In the genomic region with DNA sequence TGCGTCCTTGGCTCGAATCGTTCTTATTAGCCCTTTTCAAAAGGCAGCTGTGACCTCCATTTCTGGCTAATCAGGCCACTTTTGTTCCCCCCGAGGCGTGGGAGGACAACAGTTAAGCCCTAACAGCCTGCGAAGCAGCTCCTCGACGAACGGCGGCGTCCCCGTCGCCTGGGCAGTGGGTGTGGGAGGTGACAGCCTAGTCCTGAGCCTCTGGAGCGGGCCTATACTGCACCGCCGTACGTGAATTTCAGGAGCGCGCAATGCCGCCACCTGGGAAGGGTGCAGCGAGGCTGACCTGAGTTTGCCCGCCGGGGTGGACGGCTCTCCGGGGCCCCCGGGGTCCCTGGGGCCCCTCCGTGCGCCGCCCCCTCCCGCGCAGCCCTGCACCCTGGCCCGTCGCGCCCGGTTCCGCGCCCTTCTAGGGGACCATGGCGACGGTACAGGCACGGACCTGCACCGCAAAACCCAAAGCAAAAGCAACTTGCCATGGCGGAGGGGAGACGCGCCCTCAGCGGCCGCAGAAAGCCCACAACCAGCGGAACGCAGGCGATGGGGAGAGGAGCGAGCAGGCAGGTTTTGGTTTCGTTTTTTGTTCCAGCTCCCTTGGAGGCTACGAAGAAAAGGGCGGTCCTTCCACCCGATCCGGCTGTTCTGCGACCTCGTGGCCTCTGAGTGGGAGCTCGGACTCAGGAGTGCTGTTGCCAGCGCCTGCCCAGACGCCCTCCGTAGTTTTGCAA, we compare ENCODE assay signal across 8 cellular contexts. TPM values are rescaled to one million over a fixed set of nuclear protein-coding genes. Genes with fewer than 3 reads are reported as not detected.
A peak's percentile ranks its signal among the peaks of the same experiment; 100 is the strongest.
DNase-seq lines count a peak whose midpoint lies in the region; ATAC-seq and TF ChIP-seq lines count a peak whose summit lies in the region.

A gene (minus strand): TSS at position 624 of the 737 bp plus-strand sequence. CDS start 136 bp downstream, at position 488.

- peaks cover 39 to 40% (median 39%) of the 10 kb centered on the region in 3 donors for H3K4me1 Mint-ChIP-seq in T-cell

- H3K4me1 ChIP-seq in prostate gland (replicated peaks) (no peaks in the 10 kb centered on the region), urinary bladder (ENCODE audit: insufficient read depth) (no peaks in the 10 kb centered on the region)

- no peak for TF ChIP-seq CTCF in GM12864 (IDR thresholded peaks at IDR 0.05; ENCODE audit: low read depth, low read length, missing control alignments)
- peak in 2 of 4 experiments; percentile 3 to 11 for TF ChIP-seq CTCF in prostate gland (IDR thresholded peaks at IDR 0.05)

- under 1% methylated on average over 43 of the region's 61 CpGs for WGBS in prostate gland
- WGBS in urinary bladder = under 1% methylated on average over 61 of the region's 61 CpGs

- H3K27ac ChIP-seq in prostate gland (peak within 1 kb of the TSS; percentile 87 to 94), urinary bladder (ENCODE audit: low read depth) (peak within 1 kb of the TSS; percentile 94)

- H3K4me3 Mint-ChIP-seq in T-cell = peak within 1 kb of the TSS; percentile 92 to 98 (median 93)

- no peaks in the 10 kb centered on the region for H3K27me3 ChIP-seq in prostate gland (replicated peaks; ENCODE audit: insufficient read depth)

- no peaks in the 10 kb centered on the region for H3K9me3 Mint-ChIP-seq in T-cell

- H3K27ac Mint-ChIP-seq in T-cell = peak within 1 kb of the TSS; percentile 97 to 100

- no peaks in the 10 kb centered on the region for H3K27me3 Mint-ChIP-seq in T-cell

- POLR2A ChIA-PET in T-cell (lab: Charles Lee) = interaction anchor here (0.6 to 1.1 kb wide), 4 partner anchors 9 to 471 kb away, joined by 3 to 6 read pairs (median 4); a partner anchor contains a TSS

- peak; percentile 88 for ATAC-seq in HG02610 (IDR thresholded peaks at IDR 0.05; ENCODE audit: unreplicated experiment)
- peak; percentile 89 to 92 (median 90) for ATAC-seq in T-cell (replicated peaks in 1 of 4)
- ATAC-seq in left ventricle myocardium superior = peak; percentile 97

- intact Hi-C loops in left ventricle myocardium superior (cut with micrococcal nuclease) (no loop called here), prostate gland (cut with DNase I) (loop anchor here (10.0 kb wide), 1 partner anchor 153 kb away; no protein-coding TSS in a partner anchor)

- DNase-seq in GM12864 (ENCODE audit: low read depth) (peak; percentile 85), NCI-H1092 treated with DMSO at 0.1 percent for 48 hours (lab: John Stamatoyannopoulos, UW) (peak; percentile 71), T-cell (peak; percentile 62 to 86 (median 77)), amniotic stem cell (lab: John Stamatoyannopoulos, UW) (peak; percentile 85), left ventricle myocardium superior (peak; percentile 88), prostate gland (ENCODE audit: low spot score) (peak; percentile 65)

- H3K36me3 Mint-ChIP-seq in T-cell = peaks cover 5% of the 10 kb centered on the region

- H3K4me3 ChIP-seq in GM12864 (ENCODE audit: low read depth, low read length) (peak within 1 kb of the TSS; percentile 75), prostate gland (peak within 1 kb of the TSS; percentile 71 to 90), urinary bladder (ENCODE audit: low read depth, low read length) (peak within 1 kb of the TSS; percentile 78)

- no peaks in the 10 kb centered on the region for H3K9me3 ChIP-seq in prostate gland

- H3K36me3 ChIP-seq in prostate gland (no peaks in the 10 kb centered on the region), urinary bladder (ENCODE audit: insufficient read depth) (no peaks in the 10 kb centered on the region)

- CTCF ChIA-PET in T-cell (lab: Charles Lee) = interaction anchor here (0.6 to 1.3 kb wide), 4 partner anchors 13 to 175 kb away, joined by 3 to 5 read pairs (median 3); no protein-coding TSS in a partner anchor

- peak; percentile 36 for TF ChIP-seq POLR2A in prostate gland (IDR thresholded peaks at IDR 0.05)

RNA-seq across cellular contexts. Expression of the gene that starts here (rescaled TPM):
- total RNA-seq in T-cell (10 to 100 TPM; 11.4 to 18.2 (median 16.8) TPM), left ventricle myocardium superior (2.2 TPM), prostate gland (1 to 10 TPM; 6.2 to 6.4 TPM), urinary bladder (14.7 TPM)
- polyA plus RNA-seq in urinary bladder = 8.1 TPM

Comparison
In these comparisons a context has a peak if more than half of its experiments do, and no peak if none do; other contexts are left out.
1. Peak in every context shown above with its lines: DNase-seq, ATAC-seq, H3K4me3 ChIP-seq and H3K27ac ChIP-seq.